Comparison of ENCODE assay signal across 12 cellular contexts in the genomic region with DNA sequence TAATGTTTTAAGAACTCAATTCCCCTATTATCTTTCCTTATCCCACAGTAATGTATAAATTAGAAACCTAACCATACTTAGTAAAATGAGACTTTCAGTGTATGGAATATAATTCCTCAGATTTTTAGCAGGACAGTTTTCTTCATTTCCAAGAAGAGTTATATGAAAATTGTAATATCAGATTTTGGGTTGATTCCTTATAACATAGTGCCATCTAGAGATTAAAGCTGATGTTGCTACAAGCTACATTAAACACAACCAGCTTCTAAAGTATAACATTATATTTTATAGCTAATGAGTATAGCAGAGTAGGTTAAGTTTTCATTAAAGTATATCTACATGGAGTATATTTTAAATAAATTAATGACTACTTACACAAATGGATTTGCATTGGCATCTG.
A peak's percentile ranks its signal among the peaks of the same experiment; 100 is the strongest.
DNase-seq lines count a peak whose midpoint lies in the region; ATAC-seq and TF ChIP-seq lines count a peak whose summit lies in the region.
"Had no signal": no experiment of that assay in that cellular context is flagged by ENCODE, and none has a peak within 500 bp of the region (broad histone marks: within the 10 kb centered on the region; RNA-seq: fewer than 3 reads in every experiment).

No MANE protein-coding gene starts in this region.

- TF ChIP-seq CTCF in chondrocyte (IDR thresholded peaks at IDR 0.05) (peak; percentile 85), psoas muscle (IDR thresholded peaks at IDR 0.05) (peak; percentile 11)

- H3K27ac ChIP-seq in psoas muscle = no peak overlapping the region
- H3K27ac ChIP-seq: sigmoid colon had no signal

- H3K4me1 Mint-ChIP-seq in chondrocyte (ENCODE audit: low read depth) = peaks cover 3% of the 10 kb centered on the region

- ATAC-seq in psoas muscle (no peak), HG02571 (IDR thresholded peaks at IDR 0.05; ENCODE audit: unreplicated experiment) (no peak)

- H3K36me3 ChIP-seq in psoas muscle (ENCODE audit: insufficient read depth in 1 of 2, low read depth in 1 of 2) = no peaks in the 10 kb centered on the region
- H3K36me3 ChIP-seq: sigmoid colon had no signal

- H3K27me3 ChIP-seq in psoas muscle (ENCODE audit: insufficient read depth in 3 of 3, low read length in 2 of 3) = peaks cover 0 to 2% (median 0%) of the 10 kb centered on the region in 3 donors
- H3K27me3 ChIP-seq: sigmoid colon had no signal

- H3K4me1 ChIP-seq in psoas muscle = no peaks in the 10 kb centered on the region
- H3K4me1 ChIP-seq: sigmoid colon had no signal

- no peak overlapping the region for H3K4me3 ChIP-seq in psoas muscle
- H3K4me3 ChIP-seq: sigmoid colon had no signal

- H3K36me3 Mint-ChIP-seq in chondrocyte (ENCODE audit: low read depth) = no peaks in the 10 kb centered on the region

- no peaks in the 10 kb centered on the region for H3K9me3 ChIP-seq in psoas muscle
- H3K9me3 ChIP-seq: sigmoid colon had no signal

- intact Hi-C loops in psoas muscle (cut with DNase I) (no loop called here), posterior vena cava (cut with DNase I) (loop anchor here in 1 of 2 donors (2.0 kb wide), 1 partner anchor 23 kb away; no protein-coding TSS in a partner anchor)

- no peaks in the 10 kb centered on the region for H3K9me3 Mint-ChIP-seq in chondrocyte (ENCODE audit: low read depth)

- H3K4me3 Mint-ChIP-seq in chondrocyte (ENCODE audit: unreplicated experiment) = no peak overlapping the region

- H3K27me3 Mint-ChIP-seq in chondrocyte (ENCODE audit: low read depth) = peaks cover 11% of the 10 kb centered on the region

- DNase-seq in NCI-H1092 treated with DMSO at 0.1 percent for 48 hours (lab: John Stamatoyannopoulos, UW) (peak; percentile 27), NCI-H1092 (lab: John Stamatoyannopoulos, UW) (no peak), NCI-H69 (lab: John Stamatoyannopoulos, UW) (peak; percentile 22), chondrocyte (ENCODE audit: low spot score) (no peak), psoas muscle (no peak), H4 (ENCODE audit: low spot score) (no peak), posterior vena cava (ENCODE audit: low spot score) (no peak)
- DNase-seq: anterior cingulate cortex; NCI-H1105 treated with DMSO at 0.1 percent for 48 hours; sigmoid colon; stimulated activated naive CD4-positive, alpha-beta T cell treated with Interleukin-2 at 50 U/mL for 16 hours had no signal

- no peak overlapping the region for H3K27ac Mint-ChIP-seq in chondrocyte (ENCODE audit: unreplicated experiment)

Comparison
In these comparisons a context has a peak if more than half of its experiments do, and no peak if none do; other contexts are left out.
1. DNase-seq: peak in NCI-H1092 treated with DMSO at 0.1 percent for 48 hours (single experiment) and NCI-H69 (single experiment); none in NCI-H1092 (single experiment), chondrocyte (single experiment), psoas muscle (0 of 2), H4 (single experiment) and posterior vena cava (single experiment).